21 cellular contexts compared by ENCODE assay signal in the genomic region with DNA sequence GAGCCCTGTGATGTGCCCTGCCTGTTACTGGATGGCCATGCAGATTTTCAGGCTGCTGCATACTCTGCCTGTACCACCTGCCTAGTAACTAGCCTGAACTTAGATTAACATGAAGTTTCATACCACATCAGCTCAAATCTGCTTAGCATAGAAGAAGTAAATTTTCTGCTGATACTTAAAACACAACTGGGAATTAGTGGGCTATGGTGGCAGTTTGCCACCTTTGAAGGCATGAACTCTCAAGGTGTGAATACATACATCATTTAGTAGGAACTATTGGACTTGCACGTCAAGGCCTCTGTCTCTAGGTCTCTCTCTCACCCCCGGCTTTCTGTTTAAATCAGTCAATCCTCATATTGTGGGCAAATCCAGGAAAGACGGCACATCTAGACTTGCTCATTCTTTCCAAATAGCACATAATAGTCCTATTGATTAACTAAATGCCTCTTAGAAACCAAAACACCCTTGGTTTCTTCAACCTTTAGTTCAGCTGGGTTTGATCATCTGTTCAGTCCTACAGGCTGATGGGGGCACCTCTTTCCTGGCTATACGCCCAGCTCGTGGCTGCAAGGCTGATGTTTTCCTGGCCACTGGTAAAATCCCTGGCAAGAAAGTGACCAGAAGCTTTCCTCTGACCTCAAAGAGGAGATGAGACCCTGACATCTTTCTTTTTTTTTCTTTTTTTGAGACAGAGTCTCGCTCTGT. TPM values are rescaled to one million over a fixed set of nuclear protein-coding genes. Genes with fewer than 3 reads are reported as not detected.
DNase-seq lines count a peak whose midpoint lies in the region; ATAC-seq, FAIRE-seq and TF ChIP-seq lines count a peak whose summit lies in the region.
"Had no signal": no experiment of that assay in that cellular context is flagged by ENCODE, and none has a peak within 500 bp of the region (broad histone marks: within the 10 kb centered on the region; RNA-seq: fewer than 3 reads in every experiment).

No MANE protein-coding gene starts in this region.

- DNase-seq in activated CD4-positive, alpha-beta T cell treated with anti-CD3 and anti-CD28 coated beads for 48 hours: peak; percentile 21
- DNase-seq in activated CD4-positive, alpha-beta T cell treated with anti-CD3 and anti-CD28 coated beads, Interleukin-2, amount 50 U/mL, for 4 hours: no peak
- DNase-seq in GM19239 (ENCODE audit: insufficient read length, low spot score) (no peak), astrocyte of the spinal cord (ENCODE audit: low read depth, low spot score) (peak; percentile 23), osteoblast (ENCODE audit: insufficient read length, low spot score, missing footprints) (peak; percentile 39), epidermal melanocyte (ENCODE audit: insufficient read length, low spot score) (no peak), ACHN (no peak)
- DNase-seq: activated effector memory CD4-positive, alpha-beta T cell treated with Interleukin-2 at 50 U/mL for 16 hours; anterior cingulate cortex; endodermal cell; HCEC 1CT; lower lobe of right lung; naive B cell; NCI-H1694; NCI-H226; NK-92 treated with Interleukin-12 subunit alpha and Interleukin-12 subunit beta, amount 100 ng/mL, for 24 hours; spleen; T-helper 1 cell had no signal

- H4K20me1 ChIP-seq in osteoblast (ENCODE audit: insufficient read depth, low read length): peaks cover 26% of the 10 kb centered on the region

- H3K4me3 ChIP-seq in astrocyte of the spinal cord (ENCODE audit: low read depth, low read length) (no peak overlapping the region), osteoblast (ENCODE audit: insufficient read depth, low read length) (no peak overlapping the region)
- H3K4me3 ChIP-seq: gastroesophageal sphincter, lower lobe of right lung, spleen had no signal

- no peaks in the 10 kb centered on the region for H3K9me3 ChIP-seq in osteoblast (ENCODE audit: low read depth, low read length)
- H3K9me3 ChIP-seq: gastroesophageal sphincter, lower lobe of right lung, spleen had no signal

- H3K79me2 ChIP-seq in osteoblast (ENCODE audit: insufficient read depth, low read length): peaks cover 80% of the 10 kb centered on the region

- ATAC-seq in HG03565 (IDR thresholded peaks at IDR 0.05; ENCODE audit: unreplicated experiment): no peak
- ATAC-seq: gastroesophageal sphincter, lower lobe of right lung had no signal

- peak overlapping the region; percentile 13 for H3K27ac ChIP-seq in osteoblast (ENCODE audit: low read depth, low read length)
- H3K27ac ChIP-seq: gastroesophageal sphincter, lower lobe of right lung, spleen had no signal

- no peaks in the 10 kb centered on the region for H3K27me3 ChIP-seq in osteoblast (ENCODE audit: insufficient read depth, low read length)
- H3K27me3 ChIP-seq: gastroesophageal sphincter, spleen had no signal

- in situ Hi-C loops in astrocyte of the spinal cord (cut with HindIII; ENCODE audit: low sequenced_read_pairs): no loop called here
- in situ Hi-C loops in ACHN (cut with HindIII; ENCODE audit: low pct_ligation_motif_present, low pct_unique_long_range_greater_than_20kb, low sequenced_read_pairs): no loop called here

- FAIRE-seq in GM19239 (lab: Jason Lieb, UNC): peak; percentile 82
- FAIRE-seq: A204.1 had no signal

- no peak overlapping the region for H2AFZ ChIP-seq in osteoblast (ENCODE audit: low read length)

- no peak for TF ChIP-seq CTCF in astrocyte of the spinal cord (IDR thresholded peaks at IDR 0.05; ENCODE audit: low read depth, low read length)
- TF ChIP-seq CTCF in osteoblast (IDR thresholded peaks at IDR 0.05; ENCODE audit: extremely low read depth, low read depth, low read length): no peak

- peaks cover 19% of the 10 kb centered on the region for H3K36me3 ChIP-seq in osteoblast (ENCODE audit: insufficient read depth, low read length)
- H3K36me3 ChIP-seq: gastroesophageal sphincter, lower lobe of right lung, spleen had no signal

- no peak overlapping the region for H3K4me2 ChIP-seq in osteoblast (ENCODE audit: insufficient read depth, low read length)

- peaks cover 35% of the 10 kb centered on the region for H3K4me1 ChIP-seq in osteoblast (ENCODE audit: insufficient read depth, low read length)
- H3K4me1 ChIP-seq: gastroesophageal sphincter, lower lobe of right lung had no signal

RNA-seq across cellular contexts. Expression of a gene that starts 58.4 kb away (rescaled TPM):
- total RNA-seq in osteoblast: 255 and 262 TPM in 2 replicates
- total RNA-seq: lower lobe of right lung had no signal

Comparison
In these comparisons a context has a peak if more than half of its experiments do, and no peak if none do; other contexts are left out.
1. DNase-seq: peak in activated CD4-positive, alpha-beta T cell treated with anti-CD3 and anti-CD28 coated beads for 48 hours (single experiment), astrocyte of the spinal cord (single experiment) and osteoblast (single experiment); none in activated CD4-positive, alpha-beta T cell treated with anti-CD3 and anti-CD28 coated beads, Interleukin-2, amount 50 U/mL, for 4 hours (0 of 2), GM19239 (single experiment), epidermal melanocyte (single experiment) and ACHN (single experiment).